Comparison of ENCODE assay signal across 14 cellular contexts in the genomic region with DNA sequence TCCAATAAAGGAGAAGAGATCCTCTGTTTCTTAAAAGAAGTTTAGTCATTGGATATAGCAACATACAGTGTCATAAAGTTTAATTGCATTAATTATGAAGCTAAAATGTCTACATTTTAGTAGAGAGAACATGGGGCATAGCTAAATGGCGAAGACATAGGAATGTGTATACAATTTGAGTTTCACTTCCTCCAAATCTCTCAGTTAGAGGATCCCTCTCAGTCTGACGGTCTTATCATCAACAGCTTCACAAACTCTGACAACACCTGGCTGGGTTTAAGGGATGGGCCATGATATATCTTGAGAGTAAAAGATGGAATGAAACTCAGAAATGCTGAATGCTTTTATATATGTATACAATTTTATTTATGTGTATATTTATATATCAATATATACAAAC.
DNase-seq lines count a peak whose midpoint lies in the region; ATAC-seq, FAIRE-seq and TF ChIP-seq lines count a peak whose summit lies in the region.
"Had no signal": no experiment of that assay in that cellular context is flagged by ENCODE, and none has a peak within 500 bp of the region (broad histone marks: within the 10 kb centered on the region; RNA-seq: fewer than 3 reads in every experiment).

No MANE protein-coding gene starts in this region.

- H3K4me3 ChIP-seq in small intestine (ENCODE audit: low read depth in 1 of 2, low read length in 2 of 2): no peak overlapping the region
- no peak overlapping the region for H3K4me3 ChIP-seq in brain microvascular endothelial cell (ENCODE audit: low read depth, low read length)
- H3K4me3 ChIP-seq in effector memory CD4-positive, alpha-beta T cell (ENCODE audit: insufficient read depth, low read depth, low read length, poor library complexity, severe bottlenecking): no peak overlapping the region

- WGBS in small intestine, 3 donors: 74 to 86% (median 83%) methylated on average over 2 of the region's 2 CpGs

- no peak for TF ChIP-seq CTCF in brain microvascular endothelial cell (IDR thresholded peaks at IDR 0.05; ENCODE audit: low read depth, low read length, missing control alignments)

- H3K27ac ChIP-seq in caudate nucleus (ENCODE audit: low read depth, low read length) (peak overlapping the region; percentile 67), small intestine (ENCODE audit: low read depth in 1 of 2, low read length in 1 of 2) (no peak overlapping the region), brain microvascular endothelial cell (no peak overlapping the region)
- no peak overlapping the region for H3K27ac ChIP-seq in effector memory CD4-positive, alpha-beta T cell (ENCODE audit: insufficient read depth, low read length, poor library complexity, severe bottlenecking)

- ATAC-seq in GM18511 (IDR thresholded peaks at IDR 0.05; ENCODE audit: unreplicated experiment) (peak; percentile 94), GM21390 (IDR thresholded peaks at IDR 0.05; ENCODE audit: unreplicated experiment) (peak; percentile 89), HG03095 (IDR thresholded peaks at IDR 0.05; ENCODE audit: unreplicated experiment) (peak; percentile 73)
- ATAC-seq: left cardiac atrium had no signal

- DNase-seq in caudate nucleus (lab: John Stamatoyannopoulos, UW) (no peak), small intestine (no peak), brain microvascular endothelial cell (no peak), NCI-H774 (lab: John Stamatoyannopoulos, UW) (no peak)
- no peak for DNase-seq in effector memory CD4-positive, alpha-beta T cell
- DNase-seq: activated CD4-positive, alpha-beta T cell treated with anti-CD3 and anti-CD28 coated beads for 4 hours; activated naive CD4-positive, alpha-beta T cell; COR-L47; left cardiac atrium; NCI-H524 treated with DMSO at 0.1 percent for 48 hours; stimulated activated CD4-positive, alpha-beta T cell treated with anti-CD3 and anti-CD28 coated beads, Interleukin-1b, Interleukin-23, amount 100 ng/mL, for 48 hours had no signal

- no peaks in the 10 kb centered on the region for H3K4me1 ChIP-seq in small intestine (ENCODE audit: control insufficient read depth in 2 of 2, insufficient read depth in 1 of 2, low read depth in 1 of 2, low read length in 1 of 2)
- H3K4me1 ChIP-seq in effector memory CD4-positive, alpha-beta T cell (ENCODE audit: control insufficient read depth, insufficient read depth, low read length, poor library complexity, severe bottlenecking): no peaks in the 10 kb centered on the region

- H3K27me3 ChIP-seq in small intestine (ENCODE audit: control insufficient read depth in 2 of 2, insufficient read depth in 2 of 2, low read length in 2 of 2) (no peaks in the 10 kb centered on the region), brain microvascular endothelial cell (replicated peaks) (no peaks in the 10 kb centered on the region)
- H3K27me3 ChIP-seq in effector memory CD4-positive, alpha-beta T cell (replicated peaks; ENCODE audit: control insufficient read depth, insufficient read depth, low read length, poor library complexity, severe bottlenecking): no peaks in the 10 kb centered on the region

- no peaks in the 10 kb centered on the region for H3K9me3 ChIP-seq in small intestine (ENCODE audit: control insufficient read depth, low read depth)
- no peaks in the 10 kb centered on the region for H3K9me3 ChIP-seq in effector memory CD4-positive, alpha-beta T cell (ENCODE audit: control insufficient read depth, low read length)

- FAIRE-seq in small intestine (lab: Jason Lieb, UNC): no peak

- H3K36me3 ChIP-seq in small intestine (ENCODE audit: control insufficient read depth in 2 of 2, insufficient read depth in 2 of 2, low read length in 2 of 2): no peaks in the 10 kb centered on the region
- no peaks in the 10 kb centered on the region for H3K36me3 ChIP-seq in brain microvascular endothelial cell (replicated peaks)
- no peaks in the 10 kb centered on the region for H3K36me3 ChIP-seq in effector memory CD4-positive, alpha-beta T cell (ENCODE audit: control insufficient read depth, insufficient read depth, low read length)

- in situ Hi-C loops in brain microvascular endothelial cell (cut with HindIII; ENCODE audit: low pct_ligation_motif_present, low sequenced_read_pairs): no loop called here
